8 cellular contexts compared by ENCODE assay signal in the genomic region with DNA sequence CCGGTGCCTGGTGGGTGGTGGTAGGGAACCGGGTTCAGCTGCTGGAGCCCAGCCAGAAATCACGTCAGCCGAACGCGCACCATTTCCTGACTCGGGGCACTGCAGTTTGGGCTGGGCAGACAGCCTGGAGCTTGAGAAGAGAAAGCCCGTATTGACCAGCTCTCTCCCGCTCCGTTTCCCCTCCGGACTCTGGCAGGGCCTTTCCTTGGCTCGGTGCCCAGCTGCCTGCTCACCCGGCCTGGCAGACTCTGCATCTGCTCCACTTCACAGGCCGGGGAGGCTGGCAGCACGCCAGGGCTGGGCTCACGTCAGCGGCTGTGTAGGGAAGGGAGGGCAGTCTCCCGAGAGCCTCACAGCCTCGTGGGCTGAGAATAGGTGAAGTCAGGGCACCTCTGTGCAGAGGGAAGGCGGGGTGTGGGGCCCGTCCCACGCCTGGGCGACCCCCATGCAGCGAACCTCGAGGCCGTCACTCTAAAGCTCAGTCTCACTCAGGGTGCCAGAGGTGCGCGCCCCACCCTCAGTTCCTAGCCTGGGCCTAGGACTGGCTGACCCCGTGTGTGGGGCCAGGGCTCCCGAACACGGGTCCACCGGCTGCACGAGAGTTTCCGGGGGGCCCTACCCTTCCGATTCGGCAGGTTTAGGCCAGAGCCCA. TPM values are rescaled to one million over a fixed set of nuclear protein-coding genes. Genes with fewer than 3 reads are reported as not detected.
DNase-seq lines count a peak whose midpoint lies in the region; ATAC-seq and TF ChIP-seq lines count a peak whose summit lies in the region.

No MANE protein-coding gene starts in this region.

- no peak for TF ChIP-seq POLR2A in esophagus squamous epithelium (IDR thresholded peaks at IDR 0.05)

- peak overlapping the region; percentile 53 to 74 (median 66); a peak in 21 of 22 replicates for H3K9ac ChIP-seq in BLaER1 treated with 17β-estradiol and CSF1 and Interleukin-3, amounts not matched to agents 10 nM and 100 nM

- peak overlapping the region; percentile 91 to 98 (median 95) for H3K4me2 ChIP-seq in BLaER1 treated with 17β-estradiol and CSF1 and Interleukin-3, amounts not matched to agents 10 nM and 100 nM

- no peaks in the 10 kb centered on the region for H3K9me3 ChIP-seq in BLaER1 treated with 17β-estradiol and CSF1 and Interleukin-3, amounts not matched to agents 10 nM and 100 nM (replicated peaks in 1 of 11)
- no peaks in the 10 kb centered on the region for H3K9me3 ChIP-seq in esophagus squamous epithelium

- TF ChIP-seq CTCF in HFFc6 (IDR thresholded peaks at IDR 0.05), result no peak
- no peak for TF ChIP-seq CTCF in esophagus squamous epithelium (IDR thresholded peaks at IDR 0.05)

- H3K27me3 Mint-ChIP-seq in HFFc6 (ENCODE audit: insufficient read depth), result peaks cover 1% of the 10 kb centered on the region
- no peaks in the 10 kb centered on the region for H3K27me3 Mint-ChIP-seq in naive thymus-derived CD8-positive, alpha-beta T cell

- H3K36me3 ChIP-seq in BLaER1 treated with 17β-estradiol and CSF1 and Interleukin-3, amounts not matched to agents 10 nM and 100 nM, result peaks cover 26 to 54% (median 50%) of the 10 kb centered on the region in 11 experiments
- peaks cover 0 to 35% (median 7%) of the 10 kb centered on the region in 3 donors for H3K36me3 ChIP-seq in esophagus squamous epithelium

- peak; percentile 94 for DNase-seq in HFFc6
- DNase-seq in NCI-H69 (lab: John Stamatoyannopoulos, UW), result peak; percentile 96
- DNase-seq in activated T-cell treated with anti-CD3 and anti-CD28 coated beads for 48 hours (ENCODE audit: low read depth), result peak; percentile 44
- peak; percentile 77 for DNase-seq in esophagus squamous epithelium (lab: John Stamatoyannopoulos, UW)
- DNase-seq in naive thymus-derived CD8-positive, alpha-beta T cell, result peak; percentile 62 to 90 (median 77)
- DNase-seq in stimulated activated naive CD4-positive, alpha-beta T cell treated with Interleukin-2 at 50 U/mL for 16 hours (lab: John Stamatoyannopoulos, UW), result peak; percentile 50

- peak; percentile 89 to 93 for ATAC-seq in naive thymus-derived CD8-positive, alpha-beta T cell
- ATAC-seq in HG03095 (IDR thresholded peaks at IDR 0.05; ENCODE audit: unreplicated experiment), result no peak

- peak overlapping the region; percentile 9 to 60 (median 36); a peak in 18 of 20 replicates for H3K4me3 ChIP-seq in BLaER1 treated with 17β-estradiol and CSF1 and Interleukin-3, amounts not matched to agents 10 nM and 100 nM
- H3K4me3 ChIP-seq in esophagus squamous epithelium, result peak overlapping the region; percentile 10 to 54 (median 35)

- H3K27ac Mint-ChIP-seq in HFFc6, result peak overlapping the region; percentile 85
- H3K27ac Mint-ChIP-seq in naive thymus-derived CD8-positive, alpha-beta T cell, result peak overlapping the region; percentile 60 to 93 (median 90)

- intact Hi-C loops in esophagus squamous epithelium (cut with DNase I), result no loop called here

- H3K27ac ChIP-seq in BLaER1 treated with 17β-estradiol and CSF1 and Interleukin-3, amounts not matched to agents 10 nM and 100 nM, result peak overlapping the region; percentile 1 to 81 (median 70); a peak in 21 of 22 replicates
- peak overlapping the region; percentile 62 to 91 (median 85) for H3K27ac ChIP-seq in esophagus squamous epithelium

- H3K4me1 Mint-ChIP-seq in HFFc6 (ENCODE audit: low read depth), result peaks cover 29% of the 10 kb centered on the region
- H3K4me1 Mint-ChIP-seq in naive thymus-derived CD8-positive, alpha-beta T cell, result peaks cover 11 to 38% (median 29%) of the 10 kb centered on the region in 4 donors

- H3K27me3 ChIP-seq in BLaER1 treated with 17β-estradiol and CSF1 and Interleukin-3, amounts not matched to agents 10 nM and 100 nM, result no peaks in the 10 kb centered on the region
- H3K27me3 ChIP-seq in esophagus squamous epithelium, result no peaks in the 10 kb centered on the region

- H3K4me3 Mint-ChIP-seq in HFFc6, result no peak overlapping the region
- peak overlapping the region; percentile 77 to 90 (median 83) for H3K4me3 Mint-ChIP-seq in naive thymus-derived CD8-positive, alpha-beta T cell

- H3K4me1 ChIP-seq in BLaER1 treated with 17β-estradiol and CSF1 and Interleukin-3, amounts not matched to agents 10 nM and 100 nM, result peaks cover 45 to 59% (median 48%) of the 10 kb centered on the region in 10 experiments
- peaks cover 23 to 38% (median 25%) of the 10 kb centered on the region in 3 donors for H3K4me1 ChIP-seq in esophagus squamous epithelium

- POLR2A ChIA-PET in naive thymus-derived CD8-positive, alpha-beta T cell (lab: Charles Lee), result interaction anchor here (0.5 to 1.4 kb wide), 5 partner anchors 61 to 1139 kb away, joined by 3 to 6 read pairs (median 3); a partner anchor contains a TSS

- H3K36me3 Mint-ChIP-seq in HFFc6 (ENCODE audit: low read depth), result peaks cover 12% of the 10 kb centered on the region; the same call in 1 of the 2 replicates
- H3K36me3 Mint-ChIP-seq in naive thymus-derived CD8-positive, alpha-beta T cell, result peaks cover 0 to 14% (median 6%) of the 10 kb centered on the region in 3 donors

- WGBS in esophagus squamous epithelium, 2 donors, result 13 to 37% methylated on average over 10 to 15 of the region's 36 CpGs

- peaks cover 13 to 63% (median 46%) of the 10 kb centered on the region in 11 experiments; a peak in 21 of 22 replicates for H4K20me1 ChIP-seq in BLaER1 treated with 17β-estradiol and CSF1 and Interleukin-3, amounts not matched to agents 10 nM and 100 nM

- peaks cover 1% of the 10 kb centered on the region; the same call in 1 of the 2 replicates for H3K9me3 Mint-ChIP-seq in HFFc6
- no peaks in the 10 kb centered on the region for H3K9me3 Mint-ChIP-seq in naive thymus-derived CD8-positive, alpha-beta T cell

RNA-seq across cellular contexts. Expression of a gene that starts 59.1 kb away (rescaled TPM):
- total RNA-seq in HFFc6 (2021; fragmentation: NEBNext Ultra II Directional; extraction: Animal tissue kit (Norgen Biotek cat#: 25700)), result not detected
- not detected for total RNA-seq in esophagus squamous epithelium
- not detected for total RNA-seq in naive thymus-derived CD8-positive, alpha-beta T cell
- polyA plus RNA-seq in naive thymus-derived CD8-positive, alpha-beta T cell, result not detected

Comparison
In these comparisons a context has a peak if more than half of its experiments do, and no peak if none do; other contexts are left out.
1. DNase-seq: peak in every context shown above with its lines; median percentile 96 in NCI-H69; 94 in HFFc6; 77 in esophagus squamous epithelium; 77 in naive thymus-derived CD8-positive, alpha-beta T cell; 50 in stimulated activated naive CD4-positive, alpha-beta T cell treated with Interleukin-2 at 50 U/mL for 16 hours; 44 in activated T-cell treated with anti-CD3 and anti-CD28 coated beads for 48 hours.